8 cellular contexts compared by ENCODE assay signal in the genomic region with DNA sequence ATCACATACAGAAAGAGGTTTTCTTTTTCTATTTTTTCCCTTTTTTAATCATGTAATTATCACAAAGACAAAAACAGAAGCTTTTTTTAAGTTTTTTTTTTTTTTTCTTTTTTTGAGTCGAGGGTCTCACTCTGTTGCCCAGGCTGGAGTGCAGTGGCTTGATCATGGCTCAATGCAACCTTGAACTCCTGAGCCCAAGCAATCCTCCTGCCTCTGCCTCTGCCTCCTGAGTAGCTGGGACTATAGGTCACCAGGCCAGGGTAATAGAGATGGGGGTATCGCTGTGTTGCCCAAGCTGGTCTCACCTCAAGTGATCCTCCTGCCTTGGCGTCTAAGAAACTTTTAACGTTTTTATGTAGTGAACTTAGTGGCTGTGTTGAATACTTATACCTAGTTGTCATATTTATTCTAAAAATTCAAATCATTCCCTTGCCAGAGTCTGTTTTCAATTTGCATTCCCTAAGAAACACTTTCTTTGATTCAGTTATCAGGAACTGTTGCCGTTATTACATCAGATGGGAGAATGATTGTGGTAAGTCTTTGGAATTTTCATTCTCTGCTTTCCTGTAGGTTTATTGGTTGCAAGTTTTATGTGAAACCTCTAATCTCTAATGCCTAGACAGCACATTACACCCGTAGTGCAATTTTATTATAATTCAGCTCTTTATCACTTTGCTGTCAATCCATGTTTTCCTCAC. TPM values are rescaled to one million over a fixed set of nuclear protein-coding genes. Genes with fewer than 3 reads are reported as not detected.
A peak's percentile ranks its signal among the peaks of the same experiment; 100 is the strongest.
DNase-seq lines count a peak whose midpoint lies in the region; ATAC-seq and TF ChIP-seq lines count a peak whose summit lies in the region.

No MANE protein-coding gene starts in this region.

- no peaks in the 10 kb centered on the region for H3K27me3 Mint-ChIP-seq in activated T-helper 1 cell treated with anti-CD3 and anti-CD28 coated beads, Interleukin-12 subunit alpha, Interleukin-12 subunit beta, Interleukin-2, Interleukin-4 antibody, amounts not matched to agents 30 ng/mL and 10 ng/mL and 1 ng/mL, durations not matched to agents 14 hours and 24 hours and 36 hours (ENCODE audit: insufficient read depth)

- H3K9me3 ChIP-seq in heart right ventricle: no peaks in the 10 kb centered on the region
- no peaks in the 10 kb centered on the region for H3K9me3 ChIP-seq in upper lobe of right lung

- H3K27me3 ChIP-seq in heart right ventricle (no peaks in the 10 kb centered on the region), kidney epithelial cell (ENCODE audit: control insufficient read depth, insufficient read depth, low read length) (no peaks in the 10 kb centered on the region), upper lobe of right lung (no peaks in the 10 kb centered on the region)

- H3K36me3 Mint-ChIP-seq in activated T-helper 1 cell treated with anti-CD3 and anti-CD28 coated beads, Interleukin-12 subunit alpha, Interleukin-12 subunit beta, Interleukin-2, Interleukin-4 antibody, amounts not matched to agents 30 ng/mL and 10 ng/mL and 1 ng/mL, durations not matched to agents 14 hours and 24 hours and 36 hours (ENCODE audit: low read depth): peaks cover 35% of the 10 kb centered on the region

- H3K27ac Mint-ChIP-seq in activated T-helper 1 cell treated with anti-CD3 and anti-CD28 coated beads, Interleukin-12 subunit alpha, Interleukin-12 subunit beta, Interleukin-2, Interleukin-4 antibody, amounts not matched to agents 30 ng/mL and 10 ng/mL and 1 ng/mL, durations not matched to agents 14 hours and 24 hours and 36 hours: peak overlapping the region; percentile 98

- DNase-seq in heart right ventricle (no peak), left cardiac atrium (no peak), kidney epithelial cell (ENCODE audit: low read depth) (no peak), upper lobe of right lung (no peak), GDM1 (lab: John Stamatoyannopoulos, UW) (no peak), NCI-H1092 (lab: John Stamatoyannopoulos, UW) (no peak)
- DNase-seq in activated T-helper 1 cell treated with anti-CD3 and anti-CD28 coated beads, Interleukin-12 subunit alpha, Interleukin-12 subunit beta, Interleukin-2, Interleukin-4 antibody, amounts not matched to agents 30 ng/mL and 10 ng/mL and 1 ng/mL, durations not matched to agents 14 hours and 24 hours and 36 hours (ENCODE audit: low spot score): no peak

- H3K36me3 ChIP-seq in heart right ventricle (peaks cover 0 to 40% (median 15%) of the 10 kb centered on the region in 9 donors), kidney epithelial cell (ENCODE audit: control insufficient read depth, insufficient read depth, low read length) (no peaks in the 10 kb centered on the region), upper lobe of right lung (peaks cover 30% of the 10 kb centered on the region)

- H3K4me3 ChIP-seq in heart right ventricle (peak overlapping the region in 9 of 10 donors; percentile 69 to 91 (median 89)), kidney epithelial cell (ENCODE audit: low read depth, low read length) (peak overlapping the region; percentile 70), upper lobe of right lung (peak overlapping the region; percentile 74)

- WGBS in heart right ventricle, 2 donors: 71 to 79% methylated on average over 6 of the region's 6 CpGs

- intact Hi-C loops in heart right ventricle (cut with DNase I) (no loop called here), left cardiac atrium (cut with DNase I) (no loop called here), upper lobe of right lung (cut with DNase I) (no loop called here)
- intact Hi-C loops in activated T-helper 1 cell treated with anti-CD3 and anti-CD28 coated beads, Interleukin-12 subunit alpha, Interleukin-12 subunit beta, Interleukin-2, Interleukin-4 antibody, amounts not matched to agents 30 ng/mL and 10 ng/mL and 1 ng/mL, durations not matched to agents 14 hours and 24 hours and 36 hours (cut with micrococcal nuclease): loop anchor here (2.0 to 10.0 kb wide), 3 partner anchors 103 to 1971 kb away; partner anchors contain the start of genes CAPZA2 and TES

- H3K4me3 Mint-ChIP-seq in activated T-helper 1 cell treated with anti-CD3 and anti-CD28 coated beads, Interleukin-12 subunit alpha, Interleukin-12 subunit beta, Interleukin-2, Interleukin-4 antibody, amounts not matched to agents 30 ng/mL and 10 ng/mL and 1 ng/mL, durations not matched to agents 14 hours and 24 hours and 36 hours: peak overlapping the region; percentile 97

- no peak for ATAC-seq in heart right ventricle
- ATAC-seq in left cardiac atrium: no peak
- ATAC-seq in upper lobe of right lung: no peak
- no peak for ATAC-seq in GM21390 (IDR thresholded peaks at IDR 0.05; ENCODE audit: unreplicated experiment)

- H3K9me3 Mint-ChIP-seq in activated T-helper 1 cell treated with anti-CD3 and anti-CD28 coated beads, Interleukin-12 subunit alpha, Interleukin-12 subunit beta, Interleukin-2, Interleukin-4 antibody, amounts not matched to agents 30 ng/mL and 10 ng/mL and 1 ng/mL, durations not matched to agents 14 hours and 24 hours and 36 hours: no peaks in the 10 kb centered on the region

- peaks cover 40% of the 10 kb centered on the region for H3K4me1 Mint-ChIP-seq in activated T-helper 1 cell treated with anti-CD3 and anti-CD28 coated beads, Interleukin-12 subunit alpha, Interleukin-12 subunit beta, Interleukin-2, Interleukin-4 antibody, amounts not matched to agents 30 ng/mL and 10 ng/mL and 1 ng/mL, durations not matched to agents 14 hours and 24 hours and 36 hours (ENCODE audit: low read depth)

- H3K4me1 ChIP-seq in heart right ventricle (peaks cover 4 to 38% (median 28%) of the 10 kb centered on the region in 9 donors), upper lobe of right lung (peaks cover 23% of the 10 kb centered on the region)

- TF ChIP-seq CTCF in heart right ventricle (IDR thresholded peaks at IDR 0.05): no peak
- TF ChIP-seq CTCF in kidney epithelial cell (IDR thresholded peaks at IDR 0.05; ENCODE audit: insufficient read depth, low read length, poor library complexity, severe bottlenecking): no peak
- no peak for TF ChIP-seq CTCF in upper lobe of right lung (IDR thresholded peaks at IDR 0.05)

- H3K27ac ChIP-seq in heart right ventricle (peak overlapping the region in 2 of 10 donors; percentile 92 to 97), upper lobe of right lung (no peak overlapping the region)

RNA-seq across cellular contexts. Expression of gene LSM8, which starts 1.3 kb away (rescaled TPM):
- 10 to 100 TPM; 12.6 to 23.9 (median 19.5) TPM for total RNA-seq in heart right ventricle
- 10 to 100 TPM; 16.2 to 24.0 TPM for polyA plus RNA-seq in heart right ventricle
- 10 to 100 TPM; 22.1 to 22.6 TPM for total RNA-seq in left cardiac atrium
- total RNA-seq in activated T-helper 1 cell treated with anti-CD3 and anti-CD28 coated beads, Interleukin-12 subunit alpha, Interleukin-12 subunit beta, Interleukin-2, Interleukin-4 antibody, amounts not matched to agents 30 ng/mL and 10 ng/mL and 1 ng/mL, durations not matched to agents 14 hours and 24 hours and 36 hours: 45.9 and 46.7 TPM in 2 replicates
- total RNA-seq in kidney epithelial cell: 50.9 and 82.2 TPM in 2 replicates
- 28.3 TPM for total RNA-seq in upper lobe of right lung

RNA-seq across cellular contexts. Expression of gene ANKRD7, which starts 39.2 kb away (rescaled TPM):
- total RNA-seq in heart right ventricle: 1 to 10 TPM in 3 of 10 donors, under 1 TPM in 3, not detected in 4; 0.30 to 1.8 (median 1.2) TPM
- under 1 TPM; 0.07 to 0.88 TPM for polyA plus RNA-seq in heart right ventricle
- total RNA-seq in left cardiac atrium: 1 to 10 TPM in 1 of 2 donors, under 1 TPM in 1; 0.53 to 1.1 TPM
- not detected in 2 replicates for total RNA-seq in activated T-helper 1 cell treated with anti-CD3 and anti-CD28 coated beads, Interleukin-12 subunit alpha, Interleukin-12 subunit beta, Interleukin-2, Interleukin-4 antibody, amounts not matched to agents 30 ng/mL and 10 ng/mL and 1 ng/mL, durations not matched to agents 14 hours and 24 hours and 36 hours
- total RNA-seq in kidney epithelial cell: 1.0 and 1.2 TPM in 2 replicates
- total RNA-seq in upper lobe of right lung: not detected
